Comparison of ENCODE assay signal across 31 cellular contexts in genomic region chrX:66756717-66757116, GRCh38.
DNase-seq lines count a peak whose midpoint lies in the region; ATAC-seq, FAIRE-seq and TF ChIP-seq lines count a peak whose summit lies in the region.
"Had no signal": no experiment of that assay in that cellular context is flagged by ENCODE, and none has a peak within 500 bp of the region (broad histone marks: within the 10 kb centered on the region; RNA-seq: fewer than 3 reads in every experiment).

No MANE protein-coding gene starts in this region.

- no peaks in the 10 kb centered on the region for H3K27me3 ChIP-seq in right cardiac atrium (ENCODE audit: control insufficient read depth, insufficient read depth)
- H3K27me3 ChIP-seq: brain microvascular endothelial cell, foreskin keratinocyte, right lobe of liver, stomach, transverse colon had no signal

- H3K4me1 ChIP-seq in right cardiac atrium (ENCODE audit: control insufficient read depth, insufficient read depth, low read length): no peaks in the 10 kb centered on the region
- H3K4me1 ChIP-seq: foreskin keratinocyte, pancreas, right lobe of liver, stomach, transverse colon had no signal

- H3K9me3 ChIP-seq in right cardiac atrium (ENCODE audit: control insufficient read depth, low read length): no peaks in the 10 kb centered on the region
- H3K9me3 ChIP-seq: pancreas, right lobe of liver, transverse colon had no signal

- no peak for TF ChIP-seq POLR2A in GM12892 (IDR thresholded peaks at IDR 0.05; ENCODE audit: low read depth, low read length)

- peak; percentile 38 for FAIRE-seq in GM12892 (lab: Jason Lieb, UNC)
- FAIRE-seq: G401.6 had no signal

- 72% methylated on average over 1 of the region's 1 CpG for WGBS in right cardiac atrium

- intact Hi-C loops in right cardiac atrium (cut with DNase I): no loop called here

- no peak overlapping the region for H3K4me3 ChIP-seq in right cardiac atrium (ENCODE audit: low read length)
- H3K4me3 ChIP-seq: pancreas, right lobe of liver, stomach, transverse colon had no signal

- no peak overlapping the region for H3K27ac ChIP-seq in right cardiac atrium (ENCODE audit: low read length)
- H3K27ac ChIP-seq: brain microvascular endothelial cell, foreskin keratinocyte, pancreas, right lobe of liver, stomach had no signal

- ATAC-seq in GM19463 (IDR thresholded peaks at IDR 0.05; ENCODE audit: unreplicated experiment): peak; percentile 64
- ATAC-seq in HG02884 (IDR thresholded peaks at IDR 0.05; ENCODE audit: unreplicated experiment): peak; percentile 78
- peak; percentile 69 for ATAC-seq in HG03565 (IDR thresholded peaks at IDR 0.05; ENCODE audit: unreplicated experiment)
- no peak for ATAC-seq in right cardiac atrium
- ATAC-seq: CD8-positive, alpha-beta T cell; foreskin keratinocyte; left ventricle myocardium superior; pancreas; right lobe of liver; WTC11 had no signal

- no peak for DNase-seq in GM12892 (ENCODE audit: insufficient read length)
- DNase-seq in NCI-H1436 treated with DMSO at 0.1 percent for 48 hours (lab: John Stamatoyannopoulos, UW): no peak
- DNase-seq in SK-N-DZ (ENCODE audit: low spot score): no peak
- no peak for DNase-seq in central memory CD4-positive, alpha-beta T cell
- no peak for DNase-seq in right cardiac atrium
- DNase-seq: 8988T; activated CD4-positive, alpha-beta memory T cell treated with anti-CD3 and anti-CD28 coated beads for 36 hours; activated effector memory CD4-positive, alpha-beta T cell treated with anti-CD3 and anti-CD28 coated beads, Interleukin-2, amount 50 U/mL, for 16 hours; brain microvascular endothelial cell; CD8-positive, alpha-beta T cell; DMS153; effector CD8-positive, alpha-beta T cell; foreskin keratinocyte; GOT3; Karpas-422; left ventricle myocardium superior; midbrain; NCI-H187 treated with DMSO at 0.1 percent for 48 hours; NCI-H226; NCI-H82; nephron progenitor cell; pancreas; right lobe of liver; stomach; T-helper 9 cell; transverse colon had no signal

Comparison
In these comparisons a context has a peak if more than half of its experiments do, and no peak if none do; other contexts are left out.
1. ATAC-seq: peak in GM19463 (single experiment), HG02884 (single experiment) and HG03565 (single experiment); none in right cardiac atrium (0 of 2).